ENCODE assay signal across 1 cellular context in the genomic region with DNA sequence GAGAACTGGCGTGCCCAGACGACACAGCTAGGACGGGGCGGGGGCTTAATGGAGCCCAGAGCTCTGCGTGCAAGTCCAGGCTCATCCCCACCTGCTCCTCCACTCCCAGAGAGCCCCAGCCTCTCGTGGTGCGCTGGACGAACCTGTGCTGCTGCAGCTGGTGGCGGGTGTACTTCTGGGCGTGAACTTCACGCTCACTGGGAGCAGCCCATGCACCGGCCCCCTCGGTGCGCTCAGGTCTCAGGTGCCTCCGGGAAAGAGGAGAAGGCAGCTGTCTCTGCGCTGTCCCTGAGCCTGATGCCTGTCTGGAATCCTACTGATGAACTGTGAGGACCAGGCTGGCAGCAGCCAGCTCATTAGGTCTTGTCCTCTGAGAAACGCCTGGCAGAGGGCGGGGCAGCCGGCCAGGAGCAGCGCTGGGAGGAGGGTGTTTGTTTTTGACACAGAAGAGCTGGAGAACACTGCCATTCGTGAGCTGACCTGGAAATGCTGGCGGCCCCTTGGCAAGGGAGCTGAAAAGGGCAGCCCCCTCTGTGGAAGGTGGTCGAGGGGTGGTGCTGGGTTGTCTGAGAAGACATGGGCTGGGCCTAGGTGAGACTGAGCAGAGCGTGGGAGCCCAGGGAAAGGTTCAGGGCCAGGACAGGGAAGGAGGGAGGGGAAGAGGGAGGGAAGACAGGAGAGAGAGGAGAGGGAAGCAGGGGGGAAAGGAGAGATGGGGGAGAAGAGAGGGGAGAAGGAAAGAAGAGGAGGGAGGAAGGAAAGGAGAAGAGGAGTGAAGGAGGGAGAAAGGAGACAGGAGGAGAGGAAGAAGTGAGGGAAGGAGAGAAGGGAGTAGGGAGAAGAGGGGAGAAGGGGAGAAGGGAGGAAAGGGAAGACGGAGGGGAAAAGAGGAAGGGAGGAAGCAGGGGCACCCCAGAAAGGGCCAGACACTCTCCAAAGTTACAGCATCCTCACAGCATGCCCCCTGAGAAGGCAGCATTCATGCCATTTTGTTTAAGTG.
TF ChIP-seq lines count a peak whose summit lies in the region.

No MANE protein-coding gene starts in this region.

TF ChIP-seq in HepG2, 621 proteins besides CTCF, POLR2A, EP300 and RAD21 (continued from another document and continues in another):
- TF ChIP-seq SMAD3 (CRISPR knock-in tag; IDR thresholded peaks at IDR 0.05) (no peak), NONO (IDR thresholded peaks at IDR 0.05) (no peak), NONO (CRISPR knock-in tag; conservative IDR thresholded peaks at IDR 0.05) (peak; percentile 61; the same call in 1 of the 2 replicates), ZNF775 (CRISPR knock-in tag; IDR thresholded peaks at IDR 0.05; ENCODE audit: borderline replicate concordance) (0 out of 2 replicates have a peak, but pooled peaks have one; percentile 62), ATAD3A (CRISPR knock-in tag; IDR thresholded peaks at IDR 0.05) (no peak), NCOA5 (CRISPR knock-in tag; IDR thresholded peaks at IDR 0.05) (no peak), CCAR2 (optimal IDR thresholded peaks at IDR 0.05; ENCODE audit: low read depth, low read length) (peak; percentile 22), ZNF34 (CRISPR knock-in tag; IDR thresholded peaks at IDR 0.05; ENCODE audit: borderline replicate concordance) (no peak), CBX5 (CRISPR knock-in tag; IDR thresholded peaks at IDR 0.05; ENCODE audit: borderline replicate concordance) (no peak), ZNF543 (CRISPR knock-in tag; IDR thresholded peaks at IDR 0.05) (no peak; the same call in 1 of the 2 replicates), HNRNPL (IDR thresholded peaks at IDR 0.05; ENCODE audit: low read depth, low read length) (peak; percentile 78; the same call in 1 of the 2 replicates), JUND (CRISPR knock-in tag; IDR thresholded peaks at IDR 0.05) (no peak), GABPA (IDR thresholded peaks at IDR 0.05; ENCODE audit: low read depth, low read length) (no peak), GABPA (CRISPR knock-in tag; IDR thresholded peaks at IDR 0.05; ENCODE audit: low read depth) (no peak), ZNF883 (CRISPR knock-in tag; IDR thresholded peaks at IDR 0.05; ENCODE audit: not compliant biosample characterization) (peak; percentile 38), FIP1L1 (IDR thresholded peaks at IDR 0.05; ENCODE audit: borderline replicate concordance, insufficient read depth, low read depth, low read length) (no peak), ZNF768 (CRISPR knock-in tag; IDR thresholded peaks at IDR 0.05) (peak; percentile 71; the same call in 1 of the 2 replicates), ZNF207 (IDR thresholded peaks at IDR 0.05; ENCODE audit: borderline replicate concordance) (no peak), ASH2L (IDR thresholded peaks at IDR 0.05; ENCODE audit: insufficient read length, low read depth, low read length) (peak; percentile 3), ZNF792 (CRISPR knock-in tag; IDR thresholded peaks at IDR 0.05) (0 out of 2 replicates have a peak, but pooled peaks have one; percentile 36), STAG1 (CRISPR knock-in tag; IDR thresholded peaks at IDR 0.05) (peak; percentile 35; the same call in 1 of the 2 replicates), TARDBP (CRISPR knock-in tag; IDR thresholded peaks at IDR 0.05) (no peak), HNRNPLL (IDR thresholded peaks at IDR 0.05; ENCODE audit: low read depth, low read length, poor library complexity, severe bottlenecking) (peak; percentile 57), RBM39 (IDR thresholded peaks at IDR 0.05; ENCODE audit: low read depth, low read length, poor library complexity, severe bottlenecking) (peak; percentile 39), SPEN (CRISPR knock-in tag; IDR thresholded peaks at IDR 0.05; ENCODE audit: low read depth) (peak; percentile 47; the same call in 1 of the 2 replicates), ZNF282 (IDR thresholded peaks at IDR 0.05; ENCODE audit: partially characterized antibody) (no peak), ZNF7 (CRISPR knock-in tag; IDR thresholded peaks at IDR 0.05) (no peak), ZNF556 (CRISPR knock-in tag; IDR thresholded peaks at IDR 0.05; ENCODE audit: borderline replicate concordance) (peak; percentile 24; the same call in 1 of the 2 replicates), HOXA3 (CRISPR knock-in tag; IDR thresholded peaks at IDR 0.05) (peak; percentile 36; the same call in 1 of the 2 replicates), CHD2 (IDR thresholded peaks at IDR 0.05; ENCODE audit: low read depth, low read length) (no peak), ZSCAN29 (CRISPR knock-in tag; conservative IDR thresholded peaks at IDR 0.05) (0 out of 2 replicates have a peak, but pooled peaks have one; percentile 52), THAP11 (CRISPR knock-in tag; IDR thresholded peaks at IDR 0.05) (peak; percentile 18; the same call in 1 of the 2 replicates), ZNF263 (CRISPR knock-in tag; IDR thresholded peaks at IDR 0.05) (peak; percentile 99), ZNF256 (CRISPR knock-in tag; conservative IDR thresholded peaks at IDR 0.05) (no peak), REL (CRISPR knock-in tag; conservative IDR thresholded peaks at IDR 0.05) (no peak), MED1 (CRISPR knock-in tag; IDR thresholded peaks at IDR 0.05) (peak; percentile 54; the same call in 1 of the 2 replicates), FOXA1 (IDR thresholded peaks at IDR 0.05) (0 out of 2 replicates have a peak, but pooled peaks have one; percentile 10), FOXA1 (CRISPR knock-in tag; IDR thresholded peaks at IDR 0.05) (peak; percentile 45), ZNF816 (CRISPR knock-in tag; IDR thresholded peaks at IDR 0.05; ENCODE audit: borderline replicate concordance) (no peak), TAF1 (CRISPR knock-in tag; IDR thresholded peaks at IDR 0.05) (peak; percentile 26; the same call in 1 of the 2 replicates), ZNF33B (CRISPR knock-in tag; IDR thresholded peaks at IDR 0.05) (no peak)
- TF ChIP-seq, protein P1, sequence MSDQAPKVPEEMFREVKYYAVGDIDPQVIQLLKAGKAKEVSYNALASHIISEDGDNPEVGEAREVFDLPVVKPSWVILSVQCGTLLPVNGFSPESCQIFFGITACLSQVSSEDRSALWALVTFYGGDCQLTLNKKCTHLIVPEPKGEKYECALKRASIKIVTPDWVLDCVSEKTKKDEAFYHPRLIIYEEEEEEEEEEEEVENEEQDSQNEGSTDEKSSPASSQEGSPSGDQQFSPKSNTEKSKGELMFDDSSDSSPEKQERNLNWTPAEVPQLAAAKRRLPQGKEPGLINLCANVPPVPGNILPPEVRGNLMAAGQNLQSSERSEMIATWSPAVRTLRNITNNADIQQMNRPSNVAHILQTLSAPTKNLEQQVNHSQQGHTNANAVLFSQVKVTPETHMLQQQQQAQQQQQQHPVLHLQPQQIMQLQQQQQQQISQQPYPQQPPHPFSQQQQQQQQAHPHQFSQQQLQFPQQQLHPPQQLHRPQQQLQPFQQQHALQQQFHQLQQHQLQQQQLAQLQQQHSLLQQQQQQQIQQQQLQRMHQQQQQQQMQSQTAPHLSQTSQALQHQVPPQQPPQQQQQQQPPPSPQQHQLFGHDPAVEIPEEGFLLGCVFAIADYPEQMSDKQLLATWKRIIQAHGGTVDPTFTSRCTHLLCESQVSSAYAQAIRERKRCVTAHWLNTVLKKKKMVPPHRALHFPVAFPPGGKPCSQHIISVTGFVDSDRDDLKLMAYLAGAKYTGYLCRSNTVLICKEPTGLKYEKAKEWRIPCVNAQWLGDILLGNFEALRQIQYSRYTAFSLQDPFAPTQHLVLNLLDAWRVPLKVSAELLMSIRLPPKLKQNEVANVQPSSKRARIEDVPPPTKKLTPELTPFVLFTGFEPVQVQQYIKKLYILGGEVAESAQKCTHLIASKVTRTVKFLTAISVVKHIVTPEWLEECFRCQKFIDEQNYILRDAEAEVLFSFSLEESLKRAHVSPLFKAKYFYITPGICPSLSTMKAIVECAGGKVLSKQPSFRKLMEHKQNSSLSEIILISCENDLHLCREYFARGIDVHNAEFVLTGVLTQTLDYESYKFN (CRISPR knock-in tag; conservative IDR thresholded peaks at IDR 0.05), result peak; percentile 39; the same call in 1 of the 2 replicates
- TF ChIP-seq, protein P2, sequence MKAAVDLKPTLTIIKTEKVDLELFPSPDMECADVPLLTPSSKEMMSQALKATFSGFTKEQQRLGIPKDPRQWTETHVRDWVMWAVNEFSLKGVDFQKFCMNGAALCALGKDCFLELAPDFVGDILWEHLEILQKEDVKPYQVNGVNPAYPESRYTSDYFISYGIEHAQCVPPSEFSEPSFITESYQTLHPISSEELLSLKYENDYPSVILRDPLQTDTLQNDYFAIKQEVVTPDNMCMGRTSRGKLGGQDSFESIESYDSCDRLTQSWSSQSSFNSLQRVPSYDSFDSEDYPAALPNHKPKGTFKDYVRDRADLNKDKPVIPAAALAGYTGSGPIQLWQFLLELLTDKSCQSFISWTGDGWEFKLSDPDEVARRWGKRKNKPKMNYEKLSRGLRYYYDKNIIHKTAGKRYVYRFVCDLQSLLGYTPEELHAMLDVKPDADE (CRISPR knock-in tag; IDR thresholded peaks at IDR 0.05), result no peak
- TF ChIP-seq, protein P3, sequence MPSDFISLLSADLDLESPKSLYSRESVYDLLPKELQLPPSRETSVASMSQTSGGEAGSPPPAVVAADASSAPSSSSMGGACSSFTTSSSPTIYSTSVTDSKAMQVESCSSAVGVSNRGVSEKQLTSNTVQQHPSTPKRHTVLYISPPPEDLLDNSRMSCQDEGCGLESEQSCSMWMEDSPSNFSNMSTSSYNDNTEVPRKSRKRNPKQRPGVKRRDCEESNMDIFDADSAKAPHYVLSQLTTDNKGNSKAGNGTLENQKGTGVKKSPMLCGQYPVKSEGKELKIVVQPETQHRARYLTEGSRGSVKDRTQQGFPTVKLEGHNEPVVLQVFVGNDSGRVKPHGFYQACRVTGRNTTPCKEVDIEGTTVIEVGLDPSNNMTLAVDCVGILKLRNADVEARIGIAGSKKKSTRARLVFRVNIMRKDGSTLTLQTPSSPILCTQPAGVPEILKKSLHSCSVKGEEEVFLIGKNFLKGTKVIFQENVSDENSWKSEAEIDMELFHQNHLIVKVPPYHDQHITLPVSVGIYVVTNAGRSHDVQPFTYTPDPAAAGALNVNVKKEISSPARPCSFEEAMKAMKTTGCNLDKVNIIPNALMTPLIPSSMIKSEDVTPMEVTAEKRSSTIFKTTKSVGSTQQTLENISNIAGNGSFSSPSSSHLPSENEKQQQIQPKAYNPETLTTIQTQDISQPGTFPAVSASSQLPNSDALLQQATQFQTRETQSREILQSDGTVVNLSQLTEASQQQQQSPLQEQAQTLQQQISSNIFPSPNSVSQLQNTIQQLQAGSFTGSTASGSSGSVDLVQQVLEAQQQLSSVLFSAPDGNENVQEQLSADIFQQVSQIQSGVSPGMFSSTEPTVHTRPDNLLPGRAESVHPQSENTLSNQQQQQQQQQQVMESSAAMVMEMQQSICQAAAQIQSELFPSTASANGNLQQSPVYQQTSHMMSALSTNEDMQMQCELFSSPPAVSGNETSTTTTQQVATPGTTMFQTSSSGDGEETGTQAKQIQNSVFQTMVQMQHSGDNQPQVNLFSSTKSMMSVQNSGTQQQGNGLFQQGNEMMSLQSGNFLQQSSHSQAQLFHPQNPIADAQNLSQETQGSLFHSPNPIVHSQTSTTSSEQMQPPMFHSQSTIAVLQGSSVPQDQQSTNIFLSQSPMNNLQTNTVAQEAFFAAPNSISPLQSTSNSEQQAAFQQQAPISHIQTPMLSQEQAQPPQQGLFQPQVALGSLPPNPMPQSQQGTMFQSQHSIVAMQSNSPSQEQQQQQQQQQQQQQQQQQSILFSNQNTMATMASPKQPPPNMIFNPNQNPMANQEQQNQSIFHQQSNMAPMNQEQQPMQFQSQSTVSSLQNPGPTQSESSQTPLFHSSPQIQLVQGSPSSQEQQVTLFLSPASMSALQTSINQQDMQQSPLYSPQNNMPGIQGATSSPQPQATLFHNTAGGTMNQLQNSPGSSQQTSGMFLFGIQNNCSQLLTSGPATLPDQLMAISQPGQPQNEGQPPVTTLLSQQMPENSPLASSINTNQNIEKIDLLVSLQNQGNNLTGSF (CRISPR knock-in tag; IDR thresholded peaks at IDR 0.05), result no peak
- TF ChIP-seq, protein P4, sequence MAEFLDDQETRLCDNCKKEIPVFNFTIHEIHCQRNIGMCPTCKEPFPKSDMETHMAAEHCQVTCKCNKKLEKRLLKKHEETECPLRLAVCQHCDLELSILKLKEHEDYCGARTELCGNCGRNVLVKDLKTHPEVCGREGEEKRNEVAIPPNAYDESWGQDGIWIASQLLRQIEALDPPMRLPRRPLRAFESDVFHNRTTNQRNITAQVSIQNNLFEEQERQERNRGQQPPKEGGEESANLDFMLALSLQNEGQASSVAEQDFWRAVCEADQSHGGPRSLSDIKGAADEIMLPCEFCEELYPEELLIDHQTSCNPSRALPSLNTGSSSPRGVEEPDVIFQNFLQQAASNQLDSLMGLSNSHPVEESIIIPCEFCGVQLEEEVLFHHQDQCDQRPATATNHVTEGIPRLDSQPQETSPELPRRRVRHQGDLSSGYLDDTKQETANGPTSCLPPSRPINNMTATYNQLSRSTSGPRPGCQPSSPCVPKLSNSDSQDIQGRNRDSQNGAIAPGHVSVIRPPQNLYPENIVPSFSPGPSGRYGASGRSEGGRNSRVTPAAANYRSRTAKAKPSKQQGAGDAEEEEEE (CRISPR knock-in tag; IDR thresholded peaks at IDR 0.05; ENCODE audit: borderline replicate concordance), result no peak
- TF ChIP-seq, protein P5, sequence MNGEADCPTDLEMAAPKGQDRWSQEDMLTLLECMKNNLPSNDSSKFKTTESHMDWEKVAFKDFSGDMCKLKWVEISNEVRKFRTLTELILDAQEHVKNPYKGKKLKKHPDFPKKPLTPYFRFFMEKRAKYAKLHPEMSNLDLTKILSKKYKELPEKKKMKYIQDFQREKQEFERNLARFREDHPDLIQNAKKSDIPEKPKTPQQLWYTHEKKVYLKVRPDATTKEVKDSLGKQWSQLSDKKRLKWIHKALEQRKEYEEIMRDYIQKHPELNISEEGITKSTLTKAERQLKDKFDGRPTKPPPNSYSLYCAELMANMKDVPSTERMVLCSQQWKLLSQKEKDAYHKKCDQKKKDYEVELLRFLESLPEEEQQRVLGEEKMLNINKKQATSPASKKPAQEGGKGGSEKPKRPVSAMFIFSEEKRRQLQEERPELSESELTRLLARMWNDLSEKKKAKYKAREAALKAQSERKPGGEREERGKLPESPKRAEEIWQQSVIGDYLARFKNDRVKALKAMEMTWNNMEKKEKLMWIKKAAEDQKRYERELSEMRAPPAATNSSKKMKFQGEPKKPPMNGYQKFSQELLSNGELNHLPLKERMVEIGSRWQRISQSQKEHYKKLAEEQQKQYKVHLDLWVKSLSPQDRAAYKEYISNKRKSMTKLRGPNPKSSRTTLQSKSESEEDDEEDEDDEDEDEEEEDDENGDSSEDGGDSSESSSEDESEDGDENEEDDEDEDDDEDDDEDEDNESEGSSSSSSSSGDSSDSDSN (CRISPR knock-in tag; IDR thresholded peaks at IDR 0.05), result peak; percentile 64; the same call in 1 of the 2 replicates
- TF ChIP-seq, protein P6, sequence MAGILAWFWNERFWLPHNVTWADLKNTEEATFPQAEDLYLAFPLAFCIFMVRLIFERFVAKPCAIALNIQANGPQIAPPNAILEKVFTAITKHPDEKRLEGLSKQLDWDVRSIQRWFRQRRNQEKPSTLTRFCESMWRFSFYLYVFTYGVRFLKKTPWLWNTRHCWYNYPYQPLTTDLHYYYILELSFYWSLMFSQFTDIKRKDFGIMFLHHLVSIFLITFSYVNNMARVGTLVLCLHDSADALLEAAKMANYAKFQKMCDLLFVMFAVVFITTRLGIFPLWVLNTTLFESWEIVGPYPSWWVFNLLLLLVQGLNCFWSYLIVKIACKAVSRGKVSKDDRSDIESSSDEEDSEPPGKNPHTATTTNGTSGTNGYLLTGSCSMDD (CRISPR knock-in tag; IDR thresholded peaks at IDR 0.05), result no peak
- TF ChIP-seq, protein P7, sequence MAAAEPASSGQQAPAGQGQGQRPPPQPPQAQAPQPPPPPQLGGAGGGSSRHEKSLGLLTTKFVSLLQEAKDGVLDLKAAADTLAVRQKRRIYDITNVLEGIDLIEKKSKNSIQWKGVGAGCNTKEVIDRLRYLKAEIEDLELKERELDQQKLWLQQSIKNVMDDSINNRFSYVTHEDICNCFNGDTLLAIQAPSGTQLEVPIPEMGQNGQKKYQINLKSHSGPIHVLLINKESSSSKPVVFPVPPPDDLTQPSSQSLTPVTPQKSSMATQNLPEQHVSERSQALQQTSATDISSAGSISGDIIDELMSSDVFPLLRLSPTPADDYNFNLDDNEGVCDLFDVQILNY (CRISPR knock-in tag; conservative IDR thresholded peaks at IDR 0.05), result no peak
